Comparison of ENCODE assay signal across 13 cellular contexts in the genomic region with DNA sequence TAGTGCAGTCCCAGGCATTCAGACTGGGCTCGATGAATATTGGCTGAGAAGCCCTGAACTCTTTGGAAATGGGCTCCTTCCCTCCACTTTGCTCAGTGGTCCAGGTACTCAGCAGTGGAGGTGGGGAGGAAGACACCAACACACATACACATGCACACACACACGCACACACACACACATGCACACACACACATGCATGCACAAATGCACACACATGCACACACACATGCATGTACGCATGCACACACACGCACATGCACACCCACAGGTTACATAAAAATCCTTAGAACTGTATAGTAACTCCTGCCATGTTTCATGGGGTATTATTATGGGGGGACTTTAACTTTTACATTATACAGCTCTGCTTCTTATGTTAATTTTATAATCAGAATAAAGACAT.
"Had no signal": no experiment of that assay in that cellular context is flagged by ENCODE, and none has a peak within 500 bp of the region (broad histone marks: within the 10 kb centered on the region; RNA-seq: fewer than 3 reads in every experiment).

No MANE protein-coding gene starts in this region.

- H3K27ac ChIP-seq: gastroesophageal sphincter, testis, vagina had no signal

- H3K9me3 ChIP-seq: esophagus squamous epithelium, gastroesophageal sphincter, heart left ventricle, testis, vagina had no signal

- ATAC-seq: effector memory CD8-positive, alpha-beta T cell; gastroesophageal sphincter; heart left ventricle; left cardiac atrium had no signal

- H3K4me3 ChIP-seq: esophagus squamous epithelium, gastroesophageal sphincter, heart left ventricle, testis, vagina had no signal

- H3K27me3 ChIP-seq: esophagus squamous epithelium, gastroesophageal sphincter, heart left ventricle, testis, vagina had no signal

- H3K36me3 ChIP-seq: vagina had no signal

- DNase-seq: activated naive CD4-positive, alpha-beta T cell treated with Interleukin-2 at 50 U/mL for 16 hours; activated naive CD8-positive, alpha-beta T cell treated with anti-CD3 and anti-CD28 coated beads for 36 hours; activated T-cell treated with anti-CD3 and anti-CD28 coated beads, Interleukin-2, amount 50 U/mL, for 1 hour; effector memory CD8-positive, alpha-beta T cell; esophagus squamous epithelium; heart left ventricle; left cardiac atrium; occipital lobe; stimulated activated CD4-positive, alpha-beta T cell treated with anti-CD3 and anti-CD28 coated beads, Interleukin-1b, Interleukin-23, amount 100 ng/mL, for 48 hours; T-helper 9 cell; testis had no signal
